Comparison of ENCODE assay signal across 16 cellular contexts in genomic region chr22:44202261-44202789, GRCh38. TPM values are rescaled to one million over a fixed set of nuclear protein-coding genes. Genes with fewer than 3 reads are reported as not detected.
DNase-seq lines count a peak whose midpoint lies in the region; ATAC-seq, FAIRE-seq and TF ChIP-seq lines count a peak whose summit lies in the region.
"Had no signal": no experiment of that assay in that cellular context is flagged by ENCODE, and none has a peak within 500 bp of the region (broad histone marks: within the 10 kb centered on the region; RNA-seq: fewer than 3 reads in every experiment).

No MANE protein-coding gene starts in this region.

- H3K4me2 ChIP-seq in mesenchymal stem cell (ENCODE audit: low read length, poor library complexity, severe bottlenecking): no peak overlapping the region

- H3K23ac ChIP-seq in mesenchymal stem cell (ENCODE audit: low read length in 2 of 2): no peak overlapping the region

- no peak overlapping the region for H3K18ac ChIP-seq in mesenchymal stem cell (ENCODE audit: low read depth in 1 of 2, low read length in 2 of 2)

- H3K4me3 ChIP-seq in mesenchymal stem cell (ENCODE audit: insufficient read depth in 1 of 2, low read depth in 1 of 2, low read length in 2 of 2): no peak overlapping the region
- no peak overlapping the region for H3K4me3 ChIP-seq in SJCRH30
- H3K4me3 ChIP-seq: esophagus muscularis mucosa had no signal

- H3K36me3 Mint-ChIP-seq in HFFc6 (ENCODE audit: low read depth): no peaks in the 10 kb centered on the region

- H4K8ac ChIP-seq in mesenchymal stem cell (ENCODE audit: low read length): no peak overlapping the region

- H3K9ac ChIP-seq in mesenchymal stem cell (ENCODE audit: low read length): peak overlapping the region; percentile 9

- H3K9me3 Mint-ChIP-seq in HFFc6: no peaks in the 10 kb centered on the region

- H3K14ac ChIP-seq in mesenchymal stem cell (ENCODE audit: low read length in 2 of 2): no peak overlapping the region

- H4K91ac ChIP-seq in mesenchymal stem cell (ENCODE audit: low read length): no peak overlapping the region

- no peaks in the 10 kb centered on the region for H3K79me1 ChIP-seq in mesenchymal stem cell (replicated peaks; ENCODE audit: low read length, poor library complexity, severe bottlenecking)

- H3K4me3 Mint-ChIP-seq in HFFc6: no peak overlapping the region
- H3K4me3 Mint-ChIP-seq: CD14-positive monocyte had no signal

- no peak overlapping the region for H2BK5ac ChIP-seq in mesenchymal stem cell (ENCODE audit: low read depth, low read length, poor library complexity, severe bottlenecking)

- H3K4me1 Mint-ChIP-seq in HFFc6 (ENCODE audit: low read depth): peaks cover 15% of the 10 kb centered on the region

- H3K9me3 ChIP-seq in mesenchymal stem cell (ENCODE audit: control insufficient read depth, low read length) (no peaks in the 10 kb centered on the region), SJCRH30 (replicated peaks) (no peaks in the 10 kb centered on the region)
- H3K9me3 ChIP-seq: esophagus muscularis mucosa had no signal

- no peak overlapping the region for H2BK12ac ChIP-seq in mesenchymal stem cell (ENCODE audit: low read length in 2 of 2)

- H3K27me3 Mint-ChIP-seq in HFFc6 (ENCODE audit: insufficient read depth): peaks cover 26% of the 10 kb centered on the region

- H3K27ac Mint-ChIP-seq in HFFc6: no peak overlapping the region

- H2AK5ac ChIP-seq in mesenchymal stem cell (ENCODE audit: low read length, severe bottlenecking): no peak overlapping the region

- H3K4ac ChIP-seq in mesenchymal stem cell (ENCODE audit: low read depth in 1 of 2, low read length in 2 of 2): no peak overlapping the region

- H3K27me3 ChIP-seq in mesenchymal stem cell (ENCODE audit: control insufficient read depth in 1 of 2, insufficient read depth in 1 of 2, low read length in 2 of 2): peaks cover 62 to 67% of the 10 kb centered on the region in 2 experiments
- peaks cover 3% of the 10 kb centered on the region; the same call in 1 of the 2 replicates for H3K27me3 ChIP-seq in SJCRH30

- peak; percentile 87 for DNase-seq in AG08396 (ENCODE audit: low spot score)
- DNase-seq in HFFc6: peak; percentile 59
- peak; percentile 73 for DNase-seq in astrocyte of the hippocampus (ENCODE audit: low read depth, low spot score)
- peak; percentile 2 for DNase-seq in mesenchymal stem cell
- DNase-seq in SJCRH30: no peak
- DNase-seq in GM12891 (ENCODE audit: insufficient read length, low spot score): no peak
- DNase-seq in D341Med (ENCODE audit: low spot score): no peak
- DNase-seq: activated CD8-positive, alpha-beta memory T cell treated with anti-CD3 and anti-CD28 coated beads, Interleukin-2, amount 50 U/mL, for 48 hours; NCI-H2081; PC-3 had no signal

- H3K4me1 ChIP-seq in mesenchymal stem cell (ENCODE audit: control insufficient read depth, insufficient read depth, low read depth, low read length): peaks cover 12% of the 10 kb centered on the region
- no peaks in the 10 kb centered on the region for H3K4me1 ChIP-seq in SJCRH30
- H3K4me1 ChIP-seq: esophagus muscularis mucosa had no signal

- H2AFZ ChIP-seq in mesenchymal stem cell (ENCODE audit: low read depth, low read length): no peak overlapping the region

- H2BK120ac ChIP-seq in mesenchymal stem cell (ENCODE audit: low read depth, low read length): no peak overlapping the region

- H3K27ac ChIP-seq in mesenchymal stem cell (ENCODE audit: low read length, poor library complexity, severe bottlenecking) (no peak overlapping the region), SJCRH30 (no peak overlapping the region)
- H3K27ac ChIP-seq: esophagus muscularis mucosa had no signal

- H2BK15ac ChIP-seq in mesenchymal stem cell (ENCODE audit: low read depth, poor library complexity, severe bottlenecking): no peak overlapping the region

- FAIRE-seq in GM12891 (lab: Jason Lieb, UNC): no peak
- FAIRE-seq: bronchial epithelial cell, TTC549 had no signal

- H3K36me3 ChIP-seq in mesenchymal stem cell (ENCODE audit: control insufficient read depth in 1 of 2, insufficient read depth in 2 of 2, low read depth in 1 of 2, low read length in 2 of 2) (no peaks in the 10 kb centered on the region), SJCRH30 (no peaks in the 10 kb centered on the region)
- H3K36me3 ChIP-seq: esophagus muscularis mucosa had no signal

- ATAC-seq in HG02981 (IDR thresholded peaks at IDR 0.05; ENCODE audit: unreplicated experiment): no peak
- ATAC-seq: PC-3 had no signal

- TF ChIP-seq POLR2A in GM12891 (IDR thresholded peaks at IDR 0.05; ENCODE audit: low read depth, low read length): no peak

- WGBS in mesenchymal stem cell: 78% methylated on average over 11 of the region's 11 CpGs

- TF ChIP-seq CTCF in HFFc6 (IDR thresholded peaks at IDR 0.05): no peak

TF ChIP-seq in GM12891, 5 proteins besides CTCF, POLR2A, EP300 and RAD21:
- no peak for TF ChIP-seq POLR2AphosphoS5 (IDR thresholded peaks at IDR 0.05; ENCODE audit: low read depth, low read length)
- no peak for TF ChIP-seq PAX5 (IDR thresholded peaks at IDR 0.05; ENCODE audit: insufficient read depth, low read length, severe bottlenecking)
- no peak for TF ChIP-seq POU2F2 (IDR thresholded peaks at IDR 0.05; ENCODE audit: low read depth, low read length)
- TF ChIP-seq SPI1 (IDR thresholded peaks at IDR 0.05; ENCODE audit: low read depth, low read length): no peak
- TF ChIP-seq TAF1 (IDR thresholded peaks at IDR 0.05; ENCODE audit: low read depth, low read length): no peak

RNA-seq across cellular contexts. Expression of gene PARVG, which starts 21.6 kb away (rescaled TPM):
- not detected for total RNA-seq in HFFc6 (2021; fragmentation: NEBNext Ultra II Directional; extraction: Animal tissue kit (Norgen Biotek cat#: 25700))
- not detected for polyA plus RNA-seq in mesenchymal stem cell (2013, experiment 1 of 2)
- polyA plus RNA-seq in mesenchymal stem cell (2013, experiment 2 of 2): not detected
- total RNA-seq in SJCRH30 (2014; rRNA removed; shearing (Covaris generic)): not detected in 2 replicates
- 80.4 TPM for polyA plus RNA-seq in GM12891 (2012; ENCODE audit: low read depth, missing spikeins)
- total RNA-seq: bronchial epithelial cell, PC-3 had no signal
- polyA plus RNA-seq: neural cell had no signal

Comparison
In these comparisons a context has a peak if more than half of its experiments do, and no peak if none do; other contexts are left out.
1. DNase-seq: peak in AG08396 (single experiment), HFFc6 (single experiment), astrocyte of the hippocampus (single experiment) and mesenchymal stem cell (single experiment); none in SJCRH30 (0 of 2), GM12891 (single experiment) and D341Med (single experiment).